ENCODE assay signal across 27 cellular contexts in the genomic region with DNA sequence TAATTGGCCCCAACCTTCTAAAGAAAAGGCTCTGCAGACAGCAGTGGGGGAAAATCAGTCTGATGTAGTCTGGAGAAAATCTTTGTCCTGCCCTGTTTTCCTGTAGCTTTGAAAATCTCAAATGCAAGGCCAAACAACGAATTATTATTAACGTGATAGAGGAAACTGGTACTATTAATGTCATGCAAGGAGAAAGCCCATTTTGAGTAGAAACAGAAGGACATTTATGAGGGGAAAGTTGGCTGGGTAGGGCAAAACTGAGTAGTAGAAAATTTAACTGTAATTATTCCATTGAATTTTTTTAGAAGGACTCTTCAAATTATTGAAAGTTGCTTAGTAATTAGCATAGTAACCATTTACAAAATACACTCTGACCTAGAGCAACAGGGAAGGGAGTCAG.
DNase-seq lines count a peak whose midpoint lies in the region; ATAC-seq and TF ChIP-seq lines count a peak whose summit lies in the region.
"Had no signal": no experiment of that assay in that cellular context is flagged by ENCODE, and none has a peak within 500 bp of the region (broad histone marks: within the 10 kb centered on the region; RNA-seq: fewer than 3 reads in every experiment).

No MANE protein-coding gene starts in this region.

- BruUV-seq in OCI-LY7 (replicated peaks; lab: Mats Ljungman, UMichigan): no TSS peak

- H2AFZ ChIP-seq in hepatocyte: no peak overlapping the region
- no peak overlapping the region for H2AFZ ChIP-seq in OCI-LY7 (ENCODE audit: low read length)

- peak overlapping the region; percentile 86 for H3K27ac Mint-ChIP-seq in WTC11
- H3K27ac Mint-ChIP-seq: activated naive CD8-positive, alpha-beta T cell treated with anti-CD3 and anti-CD28 coated beads, Interleukin-2, amount 10 ng/mL, durations not matched to agents 7 days and 5 days; CD4-positive, alpha-beta T cell; naive thymus-derived CD4-positive, alpha-beta T cell had no signal

- CTCF ChIA-PET in WTC11 (lab: Charles Lee): interaction anchor here (1.2 to 2.8 kb wide), 2 partner anchors 14 to 202 kb away, joined by 3 to 8 read pairs; no protein-coding TSS in a partner anchor
- CTCF ChIA-PET in OCI-LY7 (lab: Charles Lee; ENCODE audit: unreplicated experiment): no interaction called here

- H3K36me3 Mint-ChIP-seq in WTC11: no peaks in the 10 kb centered on the region
- H3K36me3 Mint-ChIP-seq: activated naive CD8-positive, alpha-beta T cell treated with anti-CD3 and anti-CD28 coated beads, Interleukin-2, amount 10 ng/mL, durations not matched to agents 7 days and 5 days; naive thymus-derived CD4-positive, alpha-beta T cell had no signal

- no peak for DNase-seq in WTC11 (ENCODE audit: low spot score)
- no peak for DNase-seq in hepatocyte (ENCODE audit: low spot score)
- no peak for DNase-seq in gastrocnemius medialis
- no peak for DNase-seq in activated CD4-positive, alpha-beta T cell treated with anti-CD3 and anti-CD28 coated beads, Interleukin-2, amount 50 U/mL, for 48 hours
- DNase-seq in OCI-LY7 (ENCODE audit: low spot score): no peak
- DNase-seq in NCI-H2029 (lab: John Stamatoyannopoulos, UW): no peak
- DNase-seq in MV-4-11 (lab: John Stamatoyannopoulos, UW): no peak
- DNase-seq: activated CD4-positive, alpha-beta T cell treated with anti-CD3 and anti-CD28 coated beads, Interleukin-2, amount 50 U/mL, for 1 hour; activated CD4-positive, CD25-positive, alpha-beta regulatory T cell; activated gamma-delta T cell; activated naive CD8-positive, alpha-beta T cell treated with anti-CD3 and anti-CD28 coated beads, Interleukin-2, amount 10 ng/mL, durations not matched to agents 7 days and 5 days; activated T-cell treated with anti-CD3 and anti-CD28 coated beads, Interleukin-2, amount 50 U/mL, for 4 hours; CD4-positive, alpha-beta T cell; midbrain; naive thymus-derived CD4-positive, alpha-beta T cell; NCI-H1092; NCI-H187; NCI-H2171; NCI-H510A; occipital lobe; PC-3; SK-N-SH; stimulated activated CD4-positive, alpha-beta T cell treated with anti-CD3 and anti-CD28 coated beads, Interleukin-4, amount 100 ng/mL, for 24 hours; trophoblast cell had no signal

- TF ChIP-seq CTCF in WTC11 (IDR thresholded peaks at IDR 0.05): no peak
- TF ChIP-seq CTCF in hepatocyte (IDR thresholded peaks at IDR 0.05; ENCODE audit: poor library complexity): no peak
- TF ChIP-seq CTCF in gastrocnemius medialis (IDR thresholded peaks at IDR 0.05 in 4 of 5, conservative IDR thresholded peaks at IDR 0.05 in 1 of 5): no peak
- no peak for TF ChIP-seq CTCF in OCI-LY7 (conservative IDR thresholded peaks at IDR 0.05; ENCODE audit: low read length)

- ATAC-seq in WTC11: no peak
- ATAC-seq in gastrocnemius medialis: no peak
- ATAC-seq: activated T-cell treated with anti-CD3 and anti-CD28 coated beads, Interleukin-2, amount 50 U/mL, for 4 hours; K562; PC-3 had no signal

- H3K9me3 ChIP-seq in BLaER1: no peaks in the 10 kb centered on the region
- no peaks in the 10 kb centered on the region for H3K9me3 ChIP-seq in hepatocyte (ENCODE audit: low read depth)
- H3K9me3 ChIP-seq in gastrocnemius medialis: no peaks in the 10 kb centered on the region
- H3K9me3 ChIP-seq in OCI-LY7 (ENCODE audit: low read length): no peaks in the 10 kb centered on the region
- H3K9me3 ChIP-seq: SK-N-SH had no signal

- no peak for TF ChIP-seq POLR2A in gastrocnemius medialis (IDR thresholded peaks at IDR 0.05)

- no peak overlapping the region for H3K27ac ChIP-seq in BLaER1
- peak overlapping the region; percentile 70 for H3K27ac ChIP-seq in hepatocyte
- H3K27ac ChIP-seq in gastrocnemius medialis: peak overlapping the region; percentile 70 to 83 (median 76)
- no peak overlapping the region for H3K27ac ChIP-seq in OCI-LY7 (ENCODE audit: low read depth, low read length, poor library complexity, severe bottlenecking)

- H3K4me1 Mint-ChIP-seq in WTC11: peaks cover 88% of the 10 kb centered on the region
- H3K4me1 Mint-ChIP-seq: activated naive CD8-positive, alpha-beta T cell treated with anti-CD3 and anti-CD28 coated beads, Interleukin-2, amount 10 ng/mL, durations not matched to agents 7 days and 5 days; central memory CD8-positive, alpha-beta T cell; naive thymus-derived CD4-positive, alpha-beta T cell had no signal

- H3K27me3 Mint-ChIP-seq in WTC11 (ENCODE audit: low read depth): no peaks in the 10 kb centered on the region

- H4K20me1 ChIP-seq in BLaER1 (peaks cover 99% of the 10 kb centered on the region), hepatocyte (ENCODE audit: insufficient read depth, poor library complexity, severe bottlenecking) (no peaks in the 10 kb centered on the region), OCI-LY7 (ENCODE audit: insufficient read depth, low read length) (no peaks in the 10 kb centered on the region)

- H3K4me3 ChIP-seq in BLaER1 (no peak overlapping the region), hepatocyte (no peak overlapping the region), gastrocnemius medialis (no peak overlapping the region), OCI-LY7 (ENCODE audit: low read depth, low read length, poor library complexity, severe bottlenecking) (no peak overlapping the region)
- H3K4me3 ChIP-seq: K562 had no signal

- intact Hi-C loops in gastrocnemius medialis (cut with DNase I; ENCODE audit: low total_unique reads) (no loop called here), OCI-LY7 (cut with micrococcal nuclease; ENCODE audit: unreplicated experiment) (no loop called here)

- H3K9me3 Mint-ChIP-seq in WTC11: no peaks in the 10 kb centered on the region
- H3K9me3 Mint-ChIP-seq: activated naive CD8-positive, alpha-beta T cell treated with anti-CD3 and anti-CD28 coated beads, Interleukin-2, amount 10 ng/mL, durations not matched to agents 7 days and 5 days; activated T-cell treated with anti-CD3 and anti-CD28 coated beads, Interleukin-2, amount 50 U/mL, for 4 hours; CD4-positive, alpha-beta T cell; central memory CD8-positive, alpha-beta T cell; naive thymus-derived CD4-positive, alpha-beta T cell had no signal

- 58% methylated on average over 2 of the region's 2 CpGs for WGBS in hepatocyte (ENCODE audit: low lambda C conversion rate, missing lambda C conversion rate)

- in situ Hi-C loops in gastrocnemius medialis (cut with MboI; ENCODE audit: low sequenced_read_pairs in 4 of 4): no loop called here

- H3K9ac ChIP-seq in BLaER1: no peak overlapping the region
- H3K9ac ChIP-seq: SK-N-SH had no signal

- peaks cover 96% of the 10 kb centered on the region for H3K79me2 ChIP-seq in hepatocyte
- no peaks in the 10 kb centered on the region for H3K79me2 ChIP-seq in OCI-LY7 (ENCODE audit: insufficient read depth, low read depth, low read length)

- H3K27me3 ChIP-seq in BLaER1 (no peaks in the 10 kb centered on the region), hepatocyte (no peaks in the 10 kb centered on the region), gastrocnemius medialis (no peaks in the 10 kb centered on the region)

- POLR2A ChIA-PET in WTC11 (lab: Charles Lee): no interaction called here
- POLR2A ChIA-PET in OCI-LY7 (lab: Charles Lee): no interaction called here

- H3K36me3 ChIP-seq in BLaER1: peaks cover 13% of the 10 kb centered on the region; the same call in 1 of the 2 replicates
- H3K36me3 ChIP-seq in hepatocyte (replicated peaks; ENCODE audit: insufficient read depth, low read depth): no peaks in the 10 kb centered on the region
- H3K36me3 ChIP-seq in gastrocnemius medialis: no peaks in the 10 kb centered on the region
- H3K36me3 ChIP-seq in OCI-LY7 (ENCODE audit: insufficient read depth, low read length): no peaks in the 10 kb centered on the region

- peaks cover 74% of the 10 kb centered on the region for H3K4me1 ChIP-seq in BLaER1
- H3K4me1 ChIP-seq in hepatocyte (ENCODE audit: insufficient read depth): peaks cover 31% of the 10 kb centered on the region
- H3K4me1 ChIP-seq in gastrocnemius medialis: peaks cover 56 to 68% of the 10 kb centered on the region in 2 donors
- no peaks in the 10 kb centered on the region for H3K4me1 ChIP-seq in OCI-LY7 (ENCODE audit: insufficient read depth, low read length, poor library complexity, severe bottlenecking)

- H3K4me3 Mint-ChIP-seq in WTC11: peak overlapping the region; percentile 40
- H3K4me3 Mint-ChIP-seq: activated naive CD8-positive, alpha-beta T cell treated with anti-CD3 and anti-CD28 coated beads, Interleukin-2, amount 10 ng/mL, durations not matched to agents 7 days and 5 days; activated T-cell treated with anti-CD3 and anti-CD28 coated beads, Interleukin-2, amount 50 U/mL, for 4 hours; CD4-positive, alpha-beta T cell; central memory CD8-positive, alpha-beta T cell; naive thymus-derived CD4-positive, alpha-beta T cell had no signal

- H3K4me2 ChIP-seq in BLaER1: peak overlapping the region; percentile 82
- H3K4me2 ChIP-seq in hepatocyte: peak overlapping the region; percentile 11
- no peak overlapping the region for H3K4me2 ChIP-seq in OCI-LY7 (ENCODE audit: low read length)
- H3K4me2 ChIP-seq: SK-N-SH had no signal

- no peaks in the 10 kb centered on the region for H3K9me2 ChIP-seq in hepatocyte (replicated peaks; ENCODE audit: insufficient read depth)
- no peaks in the 10 kb centered on the region for H3K9me2 ChIP-seq in OCI-LY7 (ENCODE audit: insufficient read depth, low read length)
- H3K9me2 ChIP-seq: SK-N-SH had no signal

TF ChIP-seq in WTC11, 78 proteins besides CTCF, POLR2A, EP300 and RAD21 (continues in another document):
- TF ChIP-seq, protein P1, sequence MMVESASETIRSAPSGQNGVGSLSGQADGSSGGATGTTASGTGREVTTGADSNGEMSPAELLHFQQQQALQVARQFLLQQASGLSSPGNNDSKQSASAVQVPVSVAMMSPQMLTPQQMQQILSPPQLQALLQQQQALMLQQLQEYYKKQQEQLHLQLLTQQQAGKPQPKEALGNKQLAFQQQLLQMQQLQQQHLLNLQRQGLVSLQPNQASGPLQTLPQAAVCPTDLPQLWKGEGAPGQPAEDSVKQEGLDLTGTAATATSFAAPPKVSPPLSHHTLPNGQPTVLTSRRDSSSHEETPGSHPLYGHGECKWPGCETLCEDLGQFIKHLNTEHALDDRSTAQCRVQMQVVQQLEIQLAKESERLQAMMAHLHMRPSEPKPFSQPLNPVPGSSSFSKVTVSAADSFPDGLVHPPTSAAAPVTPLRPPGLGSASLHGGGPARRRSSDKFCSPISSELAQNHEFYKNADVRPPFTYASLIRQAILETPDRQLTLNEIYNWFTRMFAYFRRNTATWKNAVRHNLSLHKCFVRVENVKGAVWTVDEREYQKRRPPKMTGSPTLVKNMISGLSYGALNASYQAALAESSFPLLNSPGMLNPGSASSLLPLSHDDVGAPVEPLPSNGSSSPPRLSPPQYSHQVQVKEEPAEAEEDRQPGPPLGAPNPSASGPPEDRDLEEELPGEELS (CRISPR knock-in tag; IDR thresholded peaks at IDR 0.05): no peak
- TF ChIP-seq RORB (CRISPR knock-in tag; IDR thresholded peaks at IDR 0.05) (no peak), TEAD4 (CRISPR knock-in tag; IDR thresholded peaks at IDR 0.05) (no peak), SMAD4 (CRISPR knock-in tag; IDR thresholded peaks at IDR 0.05) (no peak)
- TF ChIP-seq, protein P2, sequence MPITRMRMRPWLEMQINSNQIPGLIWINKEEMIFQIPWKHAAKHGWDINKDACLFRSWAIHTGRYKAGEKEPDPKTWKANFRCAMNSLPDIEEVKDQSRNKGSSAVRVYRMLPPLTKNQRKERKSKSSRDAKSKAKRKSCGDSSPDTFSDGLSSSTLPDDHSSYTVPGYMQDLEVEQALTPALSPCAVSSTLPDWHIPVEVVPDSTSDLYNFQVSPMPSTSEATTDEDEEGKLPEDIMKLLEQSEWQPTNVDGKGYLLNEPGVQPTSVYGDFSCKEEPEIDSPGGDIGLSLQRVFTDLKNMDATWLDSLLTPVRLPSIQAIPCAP (CRISPR knock-in tag; IDR thresholded peaks at IDR 0.05): no peak

Comparison
In these comparisons a context has a peak if more than half of its experiments do, and no peak if none do; other contexts are left out.
1. H3K27ac ChIP-seq: peak in hepatocyte (single experiment) and gastrocnemius medialis (4 of 4); none in BLaER1 (single experiment) and OCI-LY7 (single experiment).